ENCODE assay signal across 8 cellular contexts in genomic region chr5:120655828-120656435, GRCh38.
DNase-seq lines count a peak whose midpoint lies in the region; ATAC-seq and TF ChIP-seq lines count a peak whose summit lies in the region.

No MANE protein-coding gene starts in this region.

- POLR2A ChIA-PET in HEK293 (lab: Yijun Ruan, JAX) = no interaction called here

- H3K4me1 ChIP-seq in right atrium auricular region (no peaks in the 10 kb centered on the region), HEK293 (ENCODE audit: control insufficient read depth, insufficient read depth, low read length) (no peaks in the 10 kb centered on the region)

- H3K27me3 ChIP-seq in right atrium auricular region = no peaks in the 10 kb centered on the region

- H3K27ac ChIP-seq in right atrium auricular region (no peak overlapping the region), HEK293 (ENCODE audit: extremely low read depth, low read depth, low read length) (no peak overlapping the region)

- H3K36me3 ChIP-seq in right atrium auricular region (no peaks in the 10 kb centered on the region), HEK293 (ENCODE audit: control insufficient read depth in 2 of 2, insufficient read depth in 1 of 2, low read length in 2 of 2) (no peaks in the 10 kb centered on the region)

- TF ChIP-seq CTCF in right atrium auricular region (IDR thresholded peaks at IDR 0.05) = peak in 1 of 2 donors; percentile 58
- TF ChIP-seq CTCF in HEK293 (tag by site-specific recombination; IDR thresholded peaks at IDR 0.05) = 0 out of 2 replicates have a peak, but pooled peaks have one; percentile 12
- TF ChIP-seq CTCF in epithelial cell of esophagus (IDR thresholded peaks at IDR 0.05; ENCODE audit: insufficient read depth, low read depth, low read length, missing control alignments) = peak; percentile 88

- CTCF ChIA-PET in HEK293 (lab: Yijun Ruan, JAX) = interaction anchor here (0.6 to 1.1 kb wide), 10 partner anchors 8 to 1280 kb away, joined by 3 to 4 read pairs (median 3); no protein-coding TSS in a partner anchor

- ATAC-seq in left cardiac atrium (no peak), HG03442 (IDR thresholded peaks at IDR 0.05; ENCODE audit: unreplicated experiment) (no peak)

- H3K4me3 ChIP-seq in right atrium auricular region (no peak overlapping the region), HEK293 (ENCODE audit: low read depth, low read length) (no peak overlapping the region), epithelial cell of esophagus (ENCODE audit: low read length) (no peak overlapping the region)

- no peaks in the 10 kb centered on the region for H3K9me3 ChIP-seq in right atrium auricular region
- no peaks in the 10 kb centered on the region for H3K9me3 ChIP-seq in HEK293 (ENCODE audit: control insufficient read depth, insufficient read depth, low read depth, low read length)

- intact Hi-C loops in left cardiac atrium (cut with DNase I) = no loop called here

- DNase-seq in left cardiac atrium = peak; percentile 18
- DNase-seq in right atrium auricular region (ENCODE audit: low spot score) = no peak
- peak; percentile 18 to 47 for DNase-seq in NCI-H446 (lab: John Stamatoyannopoulos, UW)
- peak; percentile 54 for DNase-seq in epithelial cell of esophagus (ENCODE audit: low read depth)
- DNase-seq in pons (ENCODE audit: low spot score) = peak; percentile 23
- DNase-seq in NCI-H524 treated with DMSO at 0.1 percent for 48 hours (lab: John Stamatoyannopoulos, UW) = no peak

TF ChIP-seq in HEK293, 187 proteins besides CTCF, POLR2A, EP300 and RAD21:
- TF ChIP-seq ZNF518A (tag by site-specific recombination; conservative IDR thresholded peaks at IDR 0.05; ENCODE audit: low read depth) = no peak
- TF ChIP-seq ZNF404 (tag by site-specific recombination; IDR thresholded peaks at IDR 0.05) = no peak
- TF ChIP-seq ZNF654 (tag by site-specific recombination; IDR thresholded peaks at IDR 0.05; ENCODE audit: low read depth) = peak; percentile 38
- no peak for TF ChIP-seq HOXC10 (CRISPR knock-in tag; IDR thresholded peaks at IDR 0.05)
- no peak for TF ChIP-seq ZNF37A (tag by site-specific recombination; IDR thresholded peaks at IDR 0.05)
- TF ChIP-seq ZNF501 (tag by site-specific recombination; IDR thresholded peaks at IDR 0.05) = no peak

Comparison
In these comparisons a context has a peak if more than half of its experiments do, and no peak if none do; other contexts are left out.
1. DNase-seq: peak in left cardiac atrium (single experiment), NCI-H446 (2 of 2), epithelial cell of esophagus (single experiment) and pons (single experiment); none in right atrium auricular region (single experiment) and NCI-H524 treated with DMSO at 0.1 percent for 48 hours (single experiment).